In the genomic region with DNA sequence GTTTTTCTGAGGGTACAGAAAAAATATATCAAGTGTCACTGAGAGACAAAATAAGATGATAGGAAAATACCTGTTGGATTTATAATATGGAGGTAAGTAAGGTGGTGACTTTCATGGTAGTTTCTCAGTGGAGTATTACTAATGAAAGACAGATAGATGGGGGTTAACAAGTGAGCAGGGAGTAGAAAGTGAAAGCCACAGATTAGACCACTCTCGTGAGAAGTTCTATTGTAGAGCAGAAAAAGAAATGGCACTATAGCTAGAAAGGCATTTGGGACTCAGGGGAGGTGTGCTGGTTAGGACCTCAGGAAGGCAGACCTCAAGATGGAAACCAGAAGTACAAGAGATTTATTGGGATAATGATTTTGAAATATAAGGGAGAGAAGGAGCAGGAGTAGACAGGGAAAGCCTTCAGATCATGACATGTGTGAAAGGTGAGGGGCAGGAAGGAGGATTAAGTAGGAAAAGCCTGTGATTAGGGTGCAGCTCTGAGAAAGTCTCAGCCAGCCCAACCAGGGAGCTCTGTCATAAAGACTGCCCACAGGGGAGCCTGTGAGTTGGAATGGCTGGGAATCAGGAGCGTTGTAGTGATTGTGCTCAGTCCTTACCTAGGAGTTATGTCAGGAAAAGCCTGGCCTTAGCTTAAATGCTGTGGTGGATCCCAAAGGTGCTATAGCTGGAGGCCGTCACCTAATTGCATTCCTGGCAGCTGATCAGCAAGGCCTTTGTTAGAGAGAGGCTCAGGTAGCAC, we compare ENCODE assay signal across 12 cellular contexts.
A peak's percentile ranks its signal among the peaks of the same experiment; 100 is the strongest.
DNase-seq lines count a peak whose midpoint lies in the region; ATAC-seq, FAIRE-seq and TF ChIP-seq lines count a peak whose summit lies in the region.
"Had no signal": no experiment of that assay in that cellular context is flagged by ENCODE, and none has a peak within 500 bp of the region (broad histone marks: within the 10 kb centered on the region; RNA-seq: fewer than 3 reads in every experiment).

No MANE protein-coding gene starts in this region.

- TF ChIP-seq CTCF in WTC11 (IDR thresholded peaks at IDR 0.05): no peak
- TF ChIP-seq CTCF in ascending aorta (IDR thresholded peaks at IDR 0.05): no peak
- TF ChIP-seq CTCF in foreskin fibroblast (IDR thresholded peaks at IDR 0.05; ENCODE audit: low read depth, low read length): no peak
- TF ChIP-seq CTCF in right lobe of liver (IDR thresholded peaks at IDR 0.05): no peak

- H3K4me1 ChIP-seq in ascending aorta: peaks cover 0 to 4% of the 10 kb centered on the region in 2 donors
- no peaks in the 10 kb centered on the region for H3K4me1 ChIP-seq in right lobe of liver
- H3K4me1 ChIP-seq: colonic mucosa, transverse colon had no signal

- ATAC-seq in GM18502 (IDR thresholded peaks at IDR 0.05; ENCODE audit: poor library complexity, unreplicated experiment) (peak; percentile 90), GM19452 (IDR thresholded peaks at IDR 0.05; ENCODE audit: unreplicated experiment) (peak; percentile 88), HG02943 (IDR thresholded peaks at IDR 0.05; ENCODE audit: low read depth, unreplicated experiment) (peak; percentile 80), WTC11 (peak; percentile 36; the same call in 1 of the 2 replicates), right lobe of liver (no peak)

- POLR2A ChIA-PET in WTC11 (lab: Charles Lee): no interaction called here

- WGBS in right lobe of liver (ENCODE audit: insufficient coverage, low coverage, low lambda C conversion rate, missing lambda C conversion rate): 43% methylated on average over 1 of the region's 3 CpGs

- no peaks in the 10 kb centered on the region for H3K36me3 Mint-ChIP-seq in WTC11

- peaks cover 18% of the 10 kb centered on the region for H3K4me1 Mint-ChIP-seq in WTC11

- no peak overlapping the region for H3K4me3 ChIP-seq in ascending aorta
- no peak overlapping the region for H3K4me3 ChIP-seq in foreskin fibroblast (ENCODE audit: low read depth in 1 of 2, low read length in 2 of 2)
- no peak overlapping the region for H3K4me3 ChIP-seq in right lobe of liver
- H3K4me3 ChIP-seq: colonic mucosa, transverse colon had no signal

- no peak for TF ChIP-seq POLR2A in GM12892 (IDR thresholded peaks at IDR 0.05; ENCODE audit: low read depth, low read length)
- no peak for TF ChIP-seq POLR2A in right lobe of liver (IDR thresholded peaks at IDR 0.05)

- H3K9me3 ChIP-seq in ascending aorta (no peaks in the 10 kb centered on the region), right lobe of liver (no peaks in the 10 kb centered on the region)
- H3K9me3 ChIP-seq: colonic mucosa, transverse colon had no signal

- CTCF ChIA-PET in WTC11 (lab: Charles Lee): no interaction called here

- H3K27ac ChIP-seq in ascending aorta: no peak overlapping the region
- H3K27ac ChIP-seq in right lobe of liver: no peak overlapping the region
- H3K27ac ChIP-seq: colonic mucosa, transverse colon had no signal

- intact Hi-C loops in ascending aorta (cut with DNase I): no loop called here
- intact Hi-C loops in right lobe of liver (cut with DNase I): no loop called here

- no peaks in the 10 kb centered on the region for H3K27me3 Mint-ChIP-seq in WTC11 (ENCODE audit: low read depth)

- H3K27ac Mint-ChIP-seq in WTC11: peak overlapping the region; percentile 51

- H3K9me3 Mint-ChIP-seq in WTC11: peaks cover 8% of the 10 kb centered on the region

- H3K27me3 ChIP-seq in ascending aorta: no peaks in the 10 kb centered on the region
- H3K27me3 ChIP-seq in right lobe of liver: no peaks in the 10 kb centered on the region
- H3K27me3 ChIP-seq: colonic mucosa, transverse colon had no signal

- H3K36me3 ChIP-seq in ascending aorta: no peaks in the 10 kb centered on the region
- H3K36me3 ChIP-seq in right lobe of liver: no peaks in the 10 kb centered on the region
- H3K36me3 ChIP-seq: colonic mucosa, transverse colon had no signal

- DNase-seq in WTC11 (ENCODE audit: low spot score) (no peak), ascending aorta (ENCODE audit: low spot score in 2 of 2) (no peak), GM12892 (ENCODE audit: insufficient read length) (no peak), foreskin fibroblast (no peak), right lobe of liver (no peak)
- DNase-seq: activated T-cell treated with anti-CD3 and anti-CD28 coated beads, Interleukin-2, amount 50 U/mL, for 1 hour; Calu3; colonic mucosa; transverse colon had no signal

- no peak for FAIRE-seq in GM12892 (lab: Jason Lieb, UNC)

- H3K4me3 Mint-ChIP-seq in WTC11: no peak overlapping the region

TF ChIP-seq in WTC11, 78 proteins besides CTCF, POLR2A, EP300 and RAD21:
- TF ChIP-seq ZNF138 (CRISPR knock-in tag; conservative IDR thresholded peaks at IDR 0.05) (no peak), RELA (CRISPR knock-in tag; IDR thresholded peaks at IDR 0.05; ENCODE audit: borderline replicate concordance) (no peak), ZNF396 (CRISPR knock-in tag; IDR thresholded peaks at IDR 0.05; ENCODE audit: borderline replicate concordance) (no peak), SP1 (CRISPR knock-in tag; conservative IDR thresholded peaks at IDR 0.05) (no peak), HMGA2 (CRISPR knock-in tag; IDR thresholded peaks at IDR 0.05) (no peak), ESRRA (CRISPR knock-in tag; IDR thresholded peaks at IDR 0.05; ENCODE audit: borderline replicate concordance) (no peak), NR2C2 (CRISPR knock-in tag; IDR thresholded peaks at IDR 0.05) (no peak), ZNF219 (CRISPR knock-in tag; IDR thresholded peaks at IDR 0.05; ENCODE audit: borderline replicate concordance) (no peak), ZNF416 (CRISPR knock-in tag; IDR thresholded peaks at IDR 0.05) (no peak)
- TF ChIP-seq, protein P1, sequence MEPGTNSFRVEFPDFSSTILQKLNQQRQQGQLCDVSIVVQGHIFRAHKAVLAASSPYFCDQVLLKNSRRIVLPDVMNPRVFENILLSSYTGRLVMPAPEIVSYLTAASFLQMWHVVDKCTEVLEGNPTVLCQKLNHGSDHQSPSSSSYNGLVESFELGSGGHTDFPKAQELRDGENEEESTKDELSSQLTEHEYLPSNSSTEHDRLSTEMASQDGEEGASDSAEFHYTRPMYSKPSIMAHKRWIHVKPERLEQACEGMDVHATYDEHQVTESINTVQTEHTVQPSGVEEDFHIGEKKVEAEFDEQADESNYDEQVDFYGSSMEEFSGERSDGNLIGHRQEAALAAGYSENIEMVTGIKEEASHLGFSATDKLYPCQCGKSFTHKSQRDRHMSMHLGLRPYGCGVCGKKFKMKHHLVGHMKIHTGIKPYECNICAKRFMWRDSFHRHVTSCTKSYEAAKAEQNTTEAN (CRISPR knock-in tag; IDR thresholded peaks at IDR 0.05): no peak
- TF ChIP-seq, protein P2, sequence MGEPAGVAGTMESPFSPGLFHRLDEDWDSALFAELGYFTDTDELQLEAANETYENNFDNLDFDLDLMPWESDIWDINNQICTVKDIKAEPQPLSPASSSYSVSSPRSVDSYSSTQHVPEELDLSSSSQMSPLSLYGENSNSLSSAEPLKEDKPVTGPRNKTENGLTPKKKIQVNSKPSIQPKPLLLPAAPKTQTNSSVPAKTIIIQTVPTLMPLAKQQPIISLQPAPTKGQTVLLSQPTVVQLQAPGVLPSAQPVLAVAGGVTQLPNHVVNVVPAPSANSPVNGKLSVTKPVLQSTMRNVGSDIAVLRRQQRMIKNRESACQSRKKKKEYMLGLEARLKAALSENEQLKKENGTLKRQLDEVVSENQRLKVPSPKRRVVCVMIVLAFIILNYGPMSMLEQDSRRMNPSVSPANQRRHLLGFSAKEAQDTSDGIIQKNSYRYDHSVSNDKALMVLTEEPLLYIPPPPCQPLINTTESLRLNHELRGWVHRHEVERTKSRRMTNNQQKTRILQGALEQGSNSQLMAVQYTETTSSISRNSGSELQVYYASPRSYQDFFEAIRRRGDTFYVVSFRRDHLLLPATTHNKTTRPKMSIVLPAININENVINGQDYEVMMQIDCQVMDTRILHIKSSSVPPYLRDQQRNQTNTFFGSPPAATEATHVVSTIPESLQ (CRISPR knock-in tag; IDR thresholded peaks at IDR 0.05): no peak

Comparison
In these comparisons a context has a peak if more than half of its experiments do, and no peak if none do; other contexts are left out.
1. ATAC-seq: peak in GM18502 (single experiment), GM19452 (single experiment), HG02943 (single experiment) and WTC11 (single experiment); none in right lobe of liver (0 of 4).